In genomic region chr11:14904745-14905103, GRCh38 we compare ENCODE assay signal across 8 cellular contexts. TPM values are rescaled to one million over a fixed set of nuclear protein-coding genes. Genes with fewer than 3 reads are reported as not detected.
A peak's percentile ranks its signal among the peaks of the same experiment; 100 is the strongest.
DNase-seq lines count a peak whose midpoint lies in the region; ATAC-seq and TF ChIP-seq lines count a peak whose summit lies in the region.

No MANE protein-coding gene starts in this region.

- no peaks in the 10 kb centered on the region for H3K9me2 ChIP-seq in SK-N-SH

- H2AFZ ChIP-seq in SK-N-SH (ENCODE audit: low read depth) = no peak overlapping the region

- H3K4me1 ChIP-seq in SK-N-SH (ENCODE audit: control insufficient read depth in 1 of 2, insufficient read depth in 2 of 2, low read depth in 1 of 2, low read length in 1 of 2) = peaks cover 0 to 3% of the 10 kb centered on the region in 2 experiments; a peak in 2 of 4 replicates

- no peak overlapping the region for H3K4me2 ChIP-seq in SK-N-SH

- H3K79me2 ChIP-seq in SK-N-SH (ENCODE audit: insufficient read depth) = no peaks in the 10 kb centered on the region

- DNase-seq in SK-N-SH = no peak
- DNase-seq in activated CD4-positive, CD25-positive, alpha-beta regulatory T cell treated with anti-CD3 and anti-CD28 coated beads, Interleukin-2, amount 50 U/mL, for 16 hours (ENCODE audit: low read depth, low spot score) = peak; percentile 72
- peak; percentile 63 for DNase-seq in central memory CD4-positive, alpha-beta T cell
- DNase-seq in kidney epithelial cell (ENCODE audit: low read depth) = no peak
- DNase-seq in stimulated activated CD4-positive, alpha-beta T cell treated with anti-CD3 and anti-CD28 coated beads, Interleukin-1b, Interleukin-23, amount 100 ng/mL, for 1 hour (ENCODE audit: low read depth in 2 of 2) = peak; percentile 52 to 82
- no peak for DNase-seq in NCI-H1105 treated with DMSO at 0.1 percent for 48 hours (lab: John Stamatoyannopoulos, UW)

- no peak for ATAC-seq in SK-N-SH treated with all-trans-retinoic acid at 6 μM for 48 hours
- ATAC-seq in HG03442 (IDR thresholded peaks at IDR 0.05; ENCODE audit: unreplicated experiment) = peak; percentile 41

- no peaks in the 10 kb centered on the region for H3K9me3 ChIP-seq in SK-N-SH

- H3K27me3 ChIP-seq in SK-N-SH (ENCODE audit: insufficient read depth) = no peaks in the 10 kb centered on the region
- no peaks in the 10 kb centered on the region for H3K27me3 ChIP-seq in kidney epithelial cell (ENCODE audit: control insufficient read depth, insufficient read depth, low read length)

- no peak for TF ChIP-seq RAD21 in SK-N-SH (IDR thresholded peaks at IDR 0.05; ENCODE audit: low read length)

- H4K20me1 ChIP-seq in SK-N-SH (ENCODE audit: insufficient read depth) = no peaks in the 10 kb centered on the region

- H3K9ac ChIP-seq in SK-N-SH = no peak overlapping the region

- no peaks in the 10 kb centered on the region for H3K36me3 ChIP-seq in SK-N-SH (replicated peaks in 1 of 2; ENCODE audit: control insufficient read depth in 1 of 2, insufficient read depth in 2 of 2, low read length in 1 of 2)
- no peaks in the 10 kb centered on the region for H3K36me3 ChIP-seq in kidney epithelial cell (ENCODE audit: control insufficient read depth, insufficient read depth, low read length)

- no peak for TF ChIP-seq EP300 in SK-N-SH (IDR thresholded peaks at IDR 0.05; ENCODE audit: borderline replicate concordance in 1 of 2, low read depth in 1 of 2, low read length in 1 of 2)

- no peak overlapping the region for H3K27ac ChIP-seq in SK-N-SH (ENCODE audit: low read depth in 2 of 2, low read length in 1 of 2)

- WGBS in SK-N-SH (ENCODE audit: low lambda C conversion rate) = 80% methylated on average over 25 of the region's 26 CpGs

- H3F3A ChIP-seq in SK-N-SH (replicated peaks; ENCODE audit: insufficient read depth) = peaks cover 8% of the 10 kb centered on the region

- CTCF ChIA-PET in SK-N-SH (lab: Yijun Ruan, JAX) = no interaction called here

- TF ChIP-seq CTCF in SK-N-SH (IDR thresholded peaks at IDR 0.05) = peak; percentile 17
- peak; percentile 91 for TF ChIP-seq CTCF in kidney epithelial cell (IDR thresholded peaks at IDR 0.05; ENCODE audit: insufficient read depth, low read length, poor library complexity, severe bottlenecking)

- POLR2A ChIA-PET in SK-N-SH (lab: Yijun Ruan, JAX) = no interaction called here

- H3K4me3 ChIP-seq in SK-N-SH (ENCODE audit: low read depth in 2 of 2, low read length in 1 of 2) (no peak overlapping the region), kidney epithelial cell (ENCODE audit: low read depth, low read length) (peak overlapping the region; percentile 58)

TF ChIP-seq in SK-N-SH, 30 proteins besides CTCF, POLR2A, EP300 and RAD21:
- TF ChIP-seq MXI1 (IDR thresholded peaks at IDR 0.05; ENCODE audit: low read depth, low read length) = no peak
- no peak for TF ChIP-seq ZBTB33 (IDR thresholded peaks at IDR 0.05; ENCODE audit: borderline replicate concordance, low read depth)
- no peak for TF ChIP-seq SMC3 (IDR thresholded peaks at IDR 0.05; ENCODE audit: low read depth, low read length)
- TF ChIP-seq PBX3 (IDR thresholded peaks at IDR 0.05) = no peak
- TF ChIP-seq MEF2A (IDR thresholded peaks at IDR 0.05; ENCODE audit: borderline replicate concordance, low read depth) = no peak
- TF ChIP-seq SIN3A (IDR thresholded peaks at IDR 0.05; ENCODE audit: borderline replicate concordance, low read depth, low read length) = no peak

TF ChIP-seq in SK-N-SH treated with all-trans-retinoic acid at 6 μM for 48 hours, 23 proteins besides CTCF, POLR2A, EP300 and RAD21:
- TF ChIP-seq TCF4 (CRISPR knock-in tag; IDR thresholded peaks at IDR 0.05; ENCODE audit: borderline replicate concordance) (no peak), ZNF70 (CRISPR knock-in tag; IDR thresholded peaks at IDR 0.05) (no peak), ZC3H10 (CRISPR knock-in tag; IDR thresholded peaks at IDR 0.05) (no peak), PPARA (CRISPR knock-in tag; IDR thresholded peaks at IDR 0.05; ENCODE audit: borderline replicate concordance) (no peak), ISL1 (CRISPR knock-in tag; IDR thresholded peaks at IDR 0.05) (no peak), ZFP30 (CRISPR knock-in tag; IDR thresholded peaks at IDR 0.05) (no peak), BACH2 (CRISPR knock-in tag; IDR thresholded peaks at IDR 0.05; ENCODE audit: borderline replicate concordance) (no peak), POU6F1 (CRISPR knock-in tag; IDR thresholded peaks at IDR 0.05; ENCODE audit: borderline replicate concordance, low read depth) (no peak), CSRNP3 (CRISPR knock-in tag; IDR thresholded peaks at IDR 0.05) (no peak), CREB5 (CRISPR knock-in tag; IDR thresholded peaks at IDR 0.05; ENCODE audit: low read depth) (no peak), TSHZ2 (CRISPR knock-in tag; IDR thresholded peaks at IDR 0.05) (no peak), RARB (CRISPR knock-in tag; IDR thresholded peaks at IDR 0.05) (no peak)

RNA-seq across cellular contexts. Expression of gene CYP2R1, which starts 12.7 kb away (rescaled TPM):
- polyA plus RNA-seq in SK-N-SH (2012; rRNA removed) = 9.3 and 10.9 TPM in 2 replicates
- polyA plus RNA-seq in SK-N-SH (2012; cell fraction: cytosol; rRNA removed) = 6.9 and 7.9 TPM in 2 replicates
- polyA plus RNA-seq in SK-N-SH (2012; cell fraction: nucleus; rRNA removed) = 33.4 and 40.1 TPM in 2 replicates
- total RNA-seq in kidney epithelial cell = 21.3 and 30.9 TPM in 2 replicates

Comparison
In these comparisons a context has a peak if more than half of its experiments do, and no peak if none do; other contexts are left out.
1. DNase-seq: peak in activated CD4-positive, CD25-positive, alpha-beta regulatory T cell treated with anti-CD3 and anti-CD28 coated beads, Interleukin-2, amount 50 U/mL, for 16 hours (single experiment), central memory CD4-positive, alpha-beta T cell (single experiment) and stimulated activated CD4-positive, alpha-beta T cell treated with anti-CD3 and anti-CD28 coated beads, Interleukin-1b, Interleukin-23, amount 100 ng/mL, for 1 hour (2 of 2); none in SK-N-SH (single experiment), kidney epithelial cell (single experiment) and NCI-H1105 treated with DMSO at 0.1 percent for 48 hours (single experiment).